In genomic region chr11:110089617-110090282, GRCh38 we compare ENCODE assay signal across 18 cellular contexts. TPM values are rescaled to one million over a fixed set of nuclear protein-coding genes. Genes with fewer than 3 reads are reported as not detected.
DNase-seq lines count a peak whose midpoint lies in the region; ATAC-seq, FAIRE-seq and TF ChIP-seq lines count a peak whose summit lies in the region.
"Had no signal": no experiment of that assay in that cellular context is flagged by ENCODE, and none has a peak within 500 bp of the region (broad histone marks: within the 10 kb centered on the region; RNA-seq: fewer than 3 reads in every experiment).

No MANE protein-coding gene starts in this region.

- TF ChIP-seq RAD21 in IMR-90 (IDR thresholded peaks at IDR 0.05; ENCODE audit: low read length): no peak

- dilution Hi-C loops in IMR-90 (cut with HindIII; ENCODE audit: low sequenced_read_pairs, unreplicated experiment): no loop called here

- no peak overlapping the region for H3K4me2 ChIP-seq in IMR-90 (ENCODE audit: low read depth, low read length)
- H3K4me2 ChIP-seq: neural progenitor cell had no signal

- H3K36me3 Mint-ChIP-seq in activated CD4-positive, alpha-beta memory T cell treated with anti-CD3 and anti-CD28 coated beads for 36 hours: no peaks in the 10 kb centered on the region
- H3K36me3 Mint-ChIP-seq: mesothelial cell of epicardium, neural progenitor cell had no signal

- peaks cover 0 to 9% of the 10 kb centered on the region in 2 experiments; a peak in 3 of 4 replicates for H3K79me1 ChIP-seq in IMR-90 (ENCODE audit: low read depth in 1 of 2, low read length in 2 of 2)

- H3K4me1 Mint-ChIP-seq in activated CD4-positive, alpha-beta memory T cell treated with anti-CD3 and anti-CD28 coated beads for 36 hours (ENCODE audit: low read depth): peaks cover 9% of the 10 kb centered on the region

- 74% methylated on average over 4 of the region's 5 CpGs; no CpG with 5 or more reads in 1 of the 2 experiments for WGBS in IMR-90 (ENCODE audit: extremely low coverage in 2 of 2, insufficient read length in 1 of 2), 2 experiments

- no peak overlapping the region for H3K56ac ChIP-seq in IMR-90 (ENCODE audit: extremely low read depth, insufficient read depth, low read length)

- TF ChIP-seq CTCF in IMR-90 (conservative IDR thresholded peaks at IDR 0.05; ENCODE audit: low read depth, low read length): no peak

- no peak overlapping the region for H3K27ac ChIP-seq in IMR-90 (ENCODE audit: insufficient read depth, low read length)
- H3K27ac ChIP-seq: neural progenitor cell, SJCRH30 had no signal

- ATAC-seq in GM18505 (IDR thresholded peaks at IDR 0.05; ENCODE audit: unreplicated experiment) (no peak), HG02610 (IDR thresholded peaks at IDR 0.05; ENCODE audit: unreplicated experiment) (peak; percentile 17), IMR-90 (ENCODE audit: low read depth) (no peak), HG02981 (IDR thresholded peaks at IDR 0.05; ENCODE audit: unreplicated experiment) (no peak)

- no peak overlapping the region for H3K18ac ChIP-seq in IMR-90 (ENCODE audit: low read depth, low read length)

- no peak overlapping the region for H4K5ac ChIP-seq in IMR-90 (ENCODE audit: low read depth, low read length)

- no peak overlapping the region for H3K4me3 ChIP-seq in IMR-90 (ENCODE audit: insufficient read depth, low read depth, low read length)
- H3K4me3 ChIP-seq: HAP-1, neural progenitor cell, SJCRH30 had no signal

- TF ChIP-seq POLR2A in GM18505 (IDR thresholded peaks at IDR 0.05; ENCODE audit: borderline replicate concordance, extremely low read depth, insufficient read depth, insufficient read length) (peak; percentile 26), IMR-90 (IDR thresholded peaks at IDR 0.05; ENCODE audit: low read depth, low read length) (no peak)

- H3K9me3 ChIP-seq in IMR-90 (ENCODE audit: control insufficient read depth, insufficient read depth, low read length): no peaks in the 10 kb centered on the region
- H3K9me3 ChIP-seq: HAP-1, SJCRH30 had no signal

- H3K14ac ChIP-seq in IMR-90 (replicated peaks; ENCODE audit: low read depth, low read length): peak overlapping the region; percentile 38; the same call in 1 of the 2 replicates

- no peak overlapping the region for H3K27ac Mint-ChIP-seq in activated CD4-positive, alpha-beta memory T cell treated with anti-CD3 and anti-CD28 coated beads for 36 hours
- H3K27ac Mint-ChIP-seq: mesothelial cell of epicardium, neural progenitor cell had no signal

- in situ Hi-C loops in IMR-90 (cut with MboI; ENCODE audit: low sequenced_read_pairs): loop anchor here (5.0 kb wide), 1 partner anchor 137 kb away; no protein-coding TSS in a partner anchor

- CTCF ChIA-PET in IMR-90 (lab: Yijun Ruan, JAX): no interaction called here
- CTCF ChIA-PET in activated CD4-positive, alpha-beta memory T cell treated with anti-CD3 and anti-CD28 coated beads for 36 hours (lab: Charles Lee): no interaction called here

- DNase-seq in GM19239 (ENCODE audit: insufficient read length, low spot score): no peak
- DNase-seq in IMR-90: no peak
- no peak for DNase-seq in activated CD4-positive, alpha-beta memory T cell treated with anti-CD3 and anti-CD28 coated beads for 36 hours
- DNase-seq in NCI-H1694 (lab: John Stamatoyannopoulos, UW): no peak
- no peak for DNase-seq in stimulated activated naive CD4-positive, alpha-beta T cell (lab: John Stamatoyannopoulos, UW)
- DNase-seq: activated CD4-positive, alpha-beta T cell treated with anti-CD3 and anti-CD28 coated beads for 4 hours; activated T-cell treated with anti-CD3 and anti-CD28 coated beads, Interleukin-2, amount 50 U/mL, for 1 hour; effector memory CD4-positive, alpha-beta T cell; NCI-H146; NCI-H446 treated with DMSO at 0.1 percent for 48 hours; SJCRH30 had no signal

- H4K8ac ChIP-seq in IMR-90 (ENCODE audit: low read depth in 2 of 2, low read length in 2 of 2): no peak overlapping the region

- BruUV-seq in IMR-90 (replicated peaks; lab: Mats Ljungman, UMichigan): no TSS peak

- H3K4me3 Mint-ChIP-seq in activated CD4-positive, alpha-beta memory T cell treated with anti-CD3 and anti-CD28 coated beads for 36 hours: no peak overlapping the region
- H3K4me3 Mint-ChIP-seq: mesothelial cell of epicardium, neural progenitor cell had no signal

- no peak overlapping the region for H2BK15ac ChIP-seq in IMR-90 (ENCODE audit: low read depth, low read length)

- H3K9me1 ChIP-seq in IMR-90 (ENCODE audit: insufficient read depth, low read length): peaks cover 15% of the 10 kb centered on the region

- POLR2A ChIA-PET in IMR-90 (lab: Charles Lee; ENCODE audit: unreplicated experiment): no interaction called here
- POLR2A ChIA-PET in activated CD4-positive, alpha-beta memory T cell treated with anti-CD3 and anti-CD28 coated beads for 36 hours (lab: Charles Lee): no interaction called here

- no peaks in the 10 kb centered on the region for H3K36me3 ChIP-seq in IMR-90 (ENCODE audit: control insufficient read depth, insufficient read depth, low read length)
- H3K36me3 ChIP-seq: HAP-1, neural progenitor cell, SJCRH30 had no signal

- peaks cover 28% of the 10 kb centered on the region for H3K27me3 Mint-ChIP-seq in activated CD4-positive, alpha-beta memory T cell treated with anti-CD3 and anti-CD28 coated beads for 36 hours

- H2AK5ac ChIP-seq in IMR-90 (ENCODE audit: low read depth, low read length): no peak overlapping the region

- H2BK120ac ChIP-seq in IMR-90 (ENCODE audit: low read depth, low read length): 0 out of 2 replicates have a peak overlapping the region, but pooled peaks have one; percentile 10

- no peak overlapping the region for H4K91ac ChIP-seq in IMR-90 (ENCODE audit: insufficient read depth, low read depth, low read length)

- no peaks in the 10 kb centered on the region for H3K27me3 ChIP-seq in IMR-90 (ENCODE audit: control insufficient read depth, insufficient read depth, low read length)
- H3K27me3 ChIP-seq: SJCRH30 had no signal

- H3K9me3 Mint-ChIP-seq in activated CD4-positive, alpha-beta memory T cell treated with anti-CD3 and anti-CD28 coated beads for 36 hours: no peaks in the 10 kb centered on the region
- H3K9me3 Mint-ChIP-seq: mesothelial cell of epicardium, neural progenitor cell had no signal

- H2BK5ac ChIP-seq in IMR-90 (ENCODE audit: low read depth, low read length, poor library complexity, severe bottlenecking): no peak overlapping the region

- H2AFZ ChIP-seq in IMR-90 (replicated peaks; ENCODE audit: low read length, poor library complexity): no peak overlapping the region
- H2AFZ ChIP-seq: neural progenitor cell had no signal

- H2AK9ac ChIP-seq in IMR-90 (replicated peaks; ENCODE audit: low read depth, low read length, poor library complexity): no peak overlapping the region

- H3K9ac ChIP-seq in IMR-90 (ENCODE audit: low read depth, low read length): no peak overlapping the region
- H3K9ac ChIP-seq: neural progenitor cell had no signal

- intact Hi-C loops in IMR-90 (cut with micrococcal nuclease): loop anchor here (5.0 kb wide), 2 partner anchors 108 to 278 kb away; no protein-coding TSS in a partner anchor
- intact Hi-C loops in activated CD4-positive, alpha-beta memory T cell treated with anti-CD3 and anti-CD28 coated beads for 36 hours (cut with micrococcal nuclease): loop anchor here (1.0 to 5.0 kb wide), 4 partner anchors 11 to 343 kb away; no protein-coding TSS in a partner anchor

- H2BK20ac ChIP-seq in IMR-90 (ENCODE audit: low read depth, low read length): peak overlapping the region; percentile 24; the same call in 1 of the 2 replicates

- FAIRE-seq in GM19239 (lab: Jason Lieb, UNC): peak; percentile 92
- FAIRE-seq: keratinocyte had no signal

- H3K4ac ChIP-seq in IMR-90 (ENCODE audit: low read depth, low read length): no peak overlapping the region

- no peaks in the 10 kb centered on the region for H4K20me1 ChIP-seq in IMR-90 (ENCODE audit: insufficient read depth, low read length)

- H3K23ac ChIP-seq in IMR-90 (ENCODE audit: low read depth, low read length): no peak overlapping the region

- peaks cover 9% of the 10 kb centered on the region for H3K4me1 ChIP-seq in IMR-90 (ENCODE audit: control insufficient read depth, insufficient read depth, low read length)
- H3K4me1 ChIP-seq: SJCRH30 had no signal

TF ChIP-seq in IMR-90, 13 proteins besides CTCF, POLR2A, EP300 and RAD21:
- no peak for TF ChIP-seq NFE2L2 (IDR thresholded peaks at IDR 0.05; ENCODE audit: low read depth, low read length)
- TF ChIP-seq BHLHE40 (IDR thresholded peaks at IDR 0.05; ENCODE audit: low read depth, low read length): no peak
- no peak for TF ChIP-seq FOS (IDR thresholded peaks at IDR 0.05; ENCODE audit: low read depth, low read length)
- TF ChIP-seq MXI1 (IDR thresholded peaks at IDR 0.05; ENCODE audit: borderline replicate concordance, low read depth, low read length): no peak
- no peak for TF ChIP-seq CHD1 (IDR thresholded peaks at IDR 0.05; ENCODE audit: low read depth, low read length)

RNA-seq across cellular contexts. Expression of gene ZC3H12C, which starts 3.4 kb away (rescaled TPM):
- total RNA-seq in IMR-90 (2012; rRNA removed): 14.2 and 15.8 TPM in 2 replicates
- 4.2 and 4.7 TPM in 2 replicates for polyA plus RNA-seq in IMR-90 (2012; rRNA removed)
- 1.7 and 2.2 TPM in 2 replicates for polyA plus RNA-seq in IMR-90 (2012; cell fraction: cytosol; rRNA removed)
- polyA plus RNA-seq in IMR-90 (2012; cell fraction: nucleus; rRNA removed; ENCODE audit: low replicate concordance): 5.2 and 12.8 TPM in 2 replicates
- total RNA-seq in activated CD4-positive, alpha-beta memory T cell treated with anti-CD3 and anti-CD28 coated beads for 36 hours: under 1 TPM; 0.46 to 0.69 TPM
